ENCODE assay signal across 1 cellular context in the genomic region with DNA sequence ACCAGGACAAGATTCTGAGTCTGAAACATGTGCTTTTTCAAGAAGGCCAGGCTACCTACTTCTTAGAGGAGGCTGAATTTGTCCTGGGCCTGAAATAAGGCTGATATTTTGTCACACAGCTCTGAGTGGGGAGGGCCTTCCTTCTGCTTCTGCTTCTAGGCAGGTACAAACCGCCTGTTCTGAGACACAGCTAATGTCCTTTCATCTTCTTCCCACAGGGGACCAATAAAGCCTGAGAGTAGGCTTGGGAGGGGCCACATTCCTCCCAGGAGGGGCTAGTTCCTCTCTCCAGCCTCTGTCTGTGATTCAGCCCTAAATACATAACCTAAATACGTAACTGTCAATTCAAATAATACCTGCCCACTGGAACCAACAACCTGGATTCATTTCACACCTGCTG.
A peak's percentile ranks its signal among the peaks of the same experiment; 100 is the strongest.
TF ChIP-seq lines count a peak whose summit lies in the region.

No MANE protein-coding gene starts in this region.

TF ChIP-seq in HEK293, 187 proteins besides CTCF, POLR2A, EP300 and RAD21 (continued from another document):
- TF ChIP-seq AEBP2 (tag by site-specific recombination; IDR thresholded peaks at IDR 0.05; ENCODE audit: borderline replicate concordance) (no peak), ZXDB (tag by site-specific recombination; IDR thresholded peaks at IDR 0.05) (no peak), ZNF10 (tag by site-specific recombination; IDR thresholded peaks at IDR 0.05) (no peak), ZEB2 (tag by site-specific recombination; IDR thresholded peaks at IDR 0.05) (no peak), ZNF544 (tag by site-specific recombination; IDR thresholded peaks at IDR 0.05) (no peak), TCF7L2 (IDR thresholded peaks at IDR 0.05; ENCODE audit: borderline replicate concordance, low read depth, low read length) (peak; percentile 67; the same call in 1 of the 2 replicates), ZNF660 (tag by site-specific recombination; IDR thresholded peaks at IDR 0.05) (no peak), ZBTB20 (tag by site-specific recombination; IDR thresholded peaks at IDR 0.05) (no peak), ZNF596 (tag by site-specific recombination; IDR thresholded peaks at IDR 0.05) (no peak), ZSCAN23 (tag by site-specific recombination; IDR thresholded peaks at IDR 0.05) (no peak), ZNF785 (tag by site-specific recombination; IDR thresholded peaks at IDR 0.05) (no peak)
TF ChIP-seq in HEK293: peak in this region for 2.
